13 cellular contexts compared by ENCODE assay signal in genomic region chr9:98317134-98317857, GRCh38.
A peak's percentile ranks its signal among the peaks of the same experiment; 100 is the strongest.
DNase-seq lines count a peak whose midpoint lies in the region; ATAC-seq, FAIRE-seq and TF ChIP-seq lines count a peak whose summit lies in the region.
"Had no signal": no experiment of that assay in that cellular context is flagged by ENCODE, and none has a peak within 500 bp of the region (broad histone marks: within the 10 kb centered on the region; RNA-seq: fewer than 3 reads in every experiment).

No MANE protein-coding gene starts in this region.

- peak overlapping the region in 1 of 2 experiments; percentile 70; a peak in 1 of 4 replicates for H3K9ac ChIP-seq in K562 (ENCODE audit: insufficient read depth in 1 of 2, low read depth in 2 of 2, low read length in 2 of 2)

- FAIRE-seq in K562 (lab: Jason Lieb, UNC): no peak

- no peaks in the 10 kb centered on the region for H4K20me1 ChIP-seq in K562 (replicated peaks; ENCODE audit: control insufficient read depth, insufficient read depth, low read length)

- no peak for TF ChIP-seq POLR2A in K562 (conservative IDR thresholded peaks at IDR 0.05)

- H3K4me2 ChIP-seq in K562 (ENCODE audit: insufficient read depth, low read length): no peak overlapping the region

- no peak for TF ChIP-seq EP300 in K562 (IDR thresholded peaks at IDR 0.05; ENCODE audit: low read length)

- intact Hi-C loops in K562 (cut with micrococcal nuclease): loop anchor here (2.0 to 10.0 kb wide), 4 partner anchors 48 to 258 kb away; no protein-coding TSS in a partner anchor

- H3K4me3 ChIP-seq in K562 (no peak overlapping the region), kidney epithelial cell (ENCODE audit: low read depth, low read length) (no peak overlapping the region), MG63 (no peak overlapping the region)
- H3K4me3 ChIP-seq: esophagus muscularis mucosa, lung had no signal

- CTCF ChIA-PET in K562 (lab: Yijun Ruan, JAX; ENCODE audit: low intra/inter-chr PET ratio): interaction anchor here (0.7 kb wide), 1 partner anchor 459 kb away, joined by 3 read pairs; no protein-coding TSS in a partner anchor

- H3K9me1 ChIP-seq in K562 (ENCODE audit: control insufficient read depth, insufficient read depth, low read length): no peaks in the 10 kb centered on the region

- DNase-seq in AG08395 (ENCODE audit: low spot score) (peak; percentile 40), LHCN-M2 (ENCODE audit: low read depth) (peak; percentile 38), K562 (ENCODE audit: extremely low read depth in 1 of 4, low spot score in 3 of 4) (no peak), kidney epithelial cell (ENCODE audit: low read depth) (peak; percentile 70), MG63 (no peak), occipital lobe (lab: John Stamatoyannopoulos, UW) (no peak), left lobe of liver (ENCODE audit: low spot score) (no peak)
- DNase-seq: activated naive CD8-positive, alpha-beta T cell treated with anti-CD3 and anti-CD28 coated beads, Interleukin-2, amount 10 ng/mL, durations not matched to agents 7 days and 5 days; DMS53; MM.1S had no signal

- no TSS peak for BruUV-seq in K562 (replicated peaks; lab: Mats Ljungman, UMichigan)

- ATAC-seq in K562: no peak
- ATAC-seq in HG03432 (IDR thresholded peaks at IDR 0.05; ENCODE audit: unreplicated experiment): no peak
- no peak for ATAC-seq in left lobe of liver

- H3K9me3 ChIP-seq in K562 (replicated peaks; ENCODE audit: control insufficient read depth, insufficient read depth, low read depth, low read length): no peaks in the 10 kb centered on the region
- no peaks in the 10 kb centered on the region for H3K9me3 ChIP-seq in MG63
- H3K9me3 ChIP-seq: esophagus muscularis mucosa had no signal

- no peak for TF ChIP-seq RAD21 in K562 (CRISPR knock-in tag; conservative IDR thresholded peaks at IDR 0.05 in 1 of 2, IDR thresholded peaks at IDR 0.05 in 1 of 2)

- WGBS in K562 (ENCODE audit: insufficient coverage, low coverage, missing lambda C conversion rate): 55% methylated on average over 14 of the region's 14 CpGs

- no peak overlapping the region for H3K27ac ChIP-seq in K562 (ENCODE audit: extremely low read depth, low read depth, low read length)
- H3K27ac ChIP-seq: esophagus muscularis mucosa had no signal

- in situ Hi-C loops in K562 (cut with MboI): loop anchor here (10.0 to 25.0 kb wide), 2 partner anchors 220 to 458 kb away; no protein-coding TSS in a partner anchor

- no peaks in the 10 kb centered on the region for H3K79me2 ChIP-seq in K562 (ENCODE audit: control insufficient read depth, insufficient read depth, low read length)

- no peaks in the 10 kb centered on the region for H3K27me3 ChIP-seq in K562 (ENCODE audit: control insufficient read depth in 2 of 2, insufficient read depth in 2 of 2, low read length in 2 of 2)
- H3K27me3 ChIP-seq in kidney epithelial cell (ENCODE audit: control insufficient read depth, insufficient read depth, low read length): no peaks in the 10 kb centered on the region
- no peaks in the 10 kb centered on the region for H3K27me3 ChIP-seq in MG63
- H3K27me3 ChIP-seq: esophagus muscularis mucosa had no signal

- POLR2A ChIA-PET in K562 (lab: Yijun Ruan, JAX): interaction anchor here (0.6 kb wide), 2 partner anchors 83 to 224 kb away, joined by 4 read pairs; no protein-coding TSS in a partner anchor

- peak overlapping the region; percentile 60; the same call in 1 of the 2 replicates for H2AFZ ChIP-seq in K562 (ENCODE audit: low read depth, low read length)

- peaks cover 51 to 58% of the 10 kb centered on the region in 2 experiments for H3K4me1 ChIP-seq in K562 (replicated peaks in 1 of 2; ENCODE audit: control insufficient read depth in 2 of 2, insufficient read depth in 2 of 2, low read length in 2 of 2)

- no peaks in the 10 kb centered on the region for H3K36me3 ChIP-seq in K562 (ENCODE audit: control insufficient read depth, insufficient read depth, low read length)
- no peaks in the 10 kb centered on the region for H3K36me3 ChIP-seq in kidney epithelial cell (ENCODE audit: control insufficient read depth, insufficient read depth, low read length)
- no peaks in the 10 kb centered on the region for H3K36me3 ChIP-seq in MG63
- H3K36me3 ChIP-seq: esophagus muscularis mucosa had no signal

- TF ChIP-seq CTCF in K562 (IDR thresholded peaks at IDR 0.05 in 2 of 3, conservative IDR thresholded peaks at IDR 0.05 in 1 of 3; ENCODE audit: insufficient read depth in 2 of 3, low read depth in 1 of 3, low read length in 3 of 3) (no peak), kidney epithelial cell (IDR thresholded peaks at IDR 0.05; ENCODE audit: insufficient read depth, low read length, poor library complexity, severe bottlenecking) (no peak)

TF ChIP-seq in K562, 482 proteins besides CTCF, POLR2A, EP300 and RAD21:
- TF ChIP-seq E2F6 (IDR thresholded peaks at IDR 0.05; ENCODE audit: borderline replicate concordance in 1 of 2, extremely low read depth in 1 of 2, insufficient read depth in 1 of 2, insufficient read length in 1 of 2, low read depth in 1 of 2, low read length in 1 of 2, poor library complexity in 1 of 2, severe bottlenecking in 1 of 2) (peak in 1 of 2 experiments; percentile 16), ATF3 (IDR thresholded peaks at IDR 0.05) (peak; percentile 60), ATF3 (CRISPR knock-in tag; conservative IDR thresholded peaks at IDR 0.05) (no peak), MEIS2 (IDR thresholded peaks at IDR 0.05; ENCODE audit: partially characterized antibody) (no peak), ZNF263 (CRISPR knock-in tag; IDR thresholded peaks at IDR 0.05; ENCODE audit: borderline replicate concordance) (no peak), CHCHD3 (CRISPR knock-in tag; IDR thresholded peaks at IDR 0.05) (no peak), ZNF766 (CRISPR knock-in tag; conservative IDR thresholded peaks at IDR 0.05) (no peak), ZNF592 (IDR thresholded peaks at IDR 0.05) (0 out of 2 replicates have a peak, but pooled peaks have one; percentile 6), SIN3A (IDR thresholded peaks at IDR 0.05; ENCODE audit: borderline replicate concordance in 2 of 2, control insufficient read depth in 1 of 2, low read depth in 2 of 2, low read length in 2 of 2) (0 out of 4 replicates have a peak, but pooled peaks of 1 of the 2 experiments have one; percentile 28), ZFPM2 (CRISPR knock-in tag; IDR thresholded peaks at IDR 0.05) (no peak)

Comparison
In these comparisons a context has a peak if more than half of its experiments do, and no peak if none do; other contexts are left out.
1. DNase-seq: peak in AG08395 (single experiment), LHCN-M2 (single experiment) and kidney epithelial cell (single experiment); none in K562 (0 of 4), MG63 (single experiment), occipital lobe (single experiment) and left lobe of liver (single experiment).